1 cellular context compared by ENCODE assay signal in genomic region chr7:113085781-113086390, GRCh38.
TF ChIP-seq lines count a peak whose summit lies in the region.

No MANE protein-coding gene starts in this region.

TF ChIP-seq in GM23338, 12 proteins besides CTCF, POLR2A, EP300 and RAD21 (continued from another document):
- TF ChIP-seq ZNF462 (CRISPR knock-in tag; IDR thresholded peaks at IDR 0.05) = no peak
